ENCODE assay signal across 13 cellular contexts in genomic region chr1:147927689-147928088, GRCh38. TPM values are rescaled to one million over a fixed set of nuclear protein-coding genes. Genes with fewer than 3 reads are reported as not detected.
DNase-seq lines count a peak whose midpoint lies in the region; ATAC-seq, FAIRE-seq and TF ChIP-seq lines count a peak whose summit lies in the region.
"Not testable (repeated sequence)": the region's sequence is repeated elsewhere in the genome, so short reads cannot be mapped to it uniquely, and the experiment has no call there.
"Had no signal": no experiment of that assay in that cellular context is flagged by ENCODE, and none has a peak within 500 bp of the region (broad histone marks: within the 10 kb centered on the region; RNA-seq: fewer than 3 reads in every experiment).

No MANE protein-coding gene starts in this region.

- not testable (repeated sequence) for H3K27me3 ChIP-seq in K562 (ENCODE audit: control insufficient read depth in 2 of 2, insufficient read depth in 2 of 2, low read length in 2 of 2); keratinocyte (ENCODE audit: control insufficient read depth, extremely low read depth, insufficient read depth, low read length)

- not testable (repeated sequence) for DNase-seq in HTR-8/SVneo (ENCODE audit: insufficient read length, low spot score); K562 (ENCODE audit: extremely low read depth in 1 of 4, low spot score in 3 of 4); keratinocyte (ENCODE audit: low read depth, low spot score)

- CTCF ChIA-PET in K562 (lab: Yijun Ruan, JAX; ENCODE audit: low intra/inter-chr PET ratio): not testable (repeated sequence)

- H3K9me3 ChIP-seq in K562 (replicated peaks; ENCODE audit: control insufficient read depth, insufficient read depth, low read depth, low read length); keratinocyte (ENCODE audit: control insufficient read depth, low read depth, low read length): not testable (repeated sequence)

- not testable (repeated sequence) for H3K27ac ChIP-seq in K562 (ENCODE audit: extremely low read depth, low read depth, low read length); keratinocyte (ENCODE audit: control insufficient read depth, insufficient read depth, low read length)

- intact Hi-C loops in K562 (cut with micrococcal nuclease): not testable (repeated sequence)

- H2AFZ ChIP-seq in K562 (ENCODE audit: low read depth, low read length); keratinocyte (ENCODE audit: control insufficient read depth, low read length): not testable (repeated sequence)

- peaks cover 21% of the 10 kb centered on the region for H3K4me1 Mint-ChIP-seq in stimulated activated memory B cell treated with anti-CD40 and anti-IgM and Interleukin-4, amounts not matched to agents 10 μg/mL and 1 μg/mL and 100 μg/mL, for 72 hours

- dilution Hi-C loops in keratinocyte (cut with MboI; ENCODE audit: extremely low pct_ligation_motif_present, low sequenced_read_pairs): not testable (repeated sequence)

- not testable (repeated sequence) for H3K4me3 ChIP-seq in K562; keratinocyte (ENCODE audit: control insufficient read depth in 2 of 3, extremely low read depth in 1 of 3, insufficient read depth in 2 of 3, low read depth in 1 of 3, low read length in 3 of 3)

- H3K27me3 Mint-ChIP-seq in stimulated activated memory B cell treated with anti-CD40 and anti-IgM and Interleukin-4, amounts not matched to agents 10 μg/mL and 1 μg/mL and 100 μg/mL, for 72 hours: not testable (repeated sequence)

- not testable (repeated sequence) for H3K36me3 Mint-ChIP-seq in stimulated activated memory B cell treated with anti-CD40 and anti-IgM and Interleukin-4, amounts not matched to agents 10 μg/mL and 1 μg/mL and 100 μg/mL, for 72 hours

- H3K36me3 ChIP-seq in K562 (ENCODE audit: control insufficient read depth, insufficient read depth, low read length); keratinocyte (ENCODE audit: control insufficient read depth in 2 of 2, extremely low read depth in 1 of 2, insufficient read depth in 2 of 2, low read length in 2 of 2): not testable (repeated sequence)

- not testable (repeated sequence) for H4K20me1 ChIP-seq in K562 (replicated peaks; ENCODE audit: control insufficient read depth, insufficient read depth, low read length); keratinocyte (ENCODE audit: control insufficient read depth, extremely low read depth, insufficient read depth, low read length)

- FAIRE-seq in HTR-8/SVneo (lab: Jason Lieb, UNC): peak; percentile 44
- FAIRE-seq in K562 (lab: Jason Lieb, UNC): peak; percentile 29
- peak; percentile 52 for FAIRE-seq in keratinocyte (lab: Jason Lieb, UNC)

- TSS peak; percentile 85 for BruUV-seq in K562 (replicated peaks; lab: Mats Ljungman, UMichigan)

- not testable (repeated sequence) for H3K4me1 ChIP-seq in K562 (replicated peaks in 1 of 2; ENCODE audit: control insufficient read depth in 2 of 2, insufficient read depth in 2 of 2, low read length in 2 of 2); keratinocyte (ENCODE audit: control insufficient read depth, extremely low read depth, insufficient read depth, low read length)

- H3K79me2 ChIP-seq in K562 (ENCODE audit: control insufficient read depth, insufficient read depth, low read length): peaks cover 31% of the 10 kb centered on the region
- H3K79me2 ChIP-seq in keratinocyte (ENCODE audit: control insufficient read depth, insufficient read depth, low read length): not testable (repeated sequence)

- H3K27ac Mint-ChIP-seq in stimulated activated memory B cell treated with anti-CD40 and anti-IgM and Interleukin-4, amounts not matched to agents 10 μg/mL and 1 μg/mL and 100 μg/mL, for 72 hours: peak overlapping the region; percentile 70

- not testable (repeated sequence) for TF ChIP-seq POLR2A in K562 (conservative IDR thresholded peaks at IDR 0.05)

- POLR2A ChIA-PET in K562 (lab: Yijun Ruan, JAX): not testable (repeated sequence)

- H3K9me3 Mint-ChIP-seq in stimulated activated memory B cell treated with anti-CD40 and anti-IgM and Interleukin-4, amounts not matched to agents 10 μg/mL and 1 μg/mL and 100 μg/mL, for 72 hours: not testable (repeated sequence)

- ATAC-seq in GM18867 (IDR thresholded peaks at IDR 0.05; ENCODE audit: unreplicated experiment): peak; percentile 0
- peak; percentile 4 for ATAC-seq in GM19395 (IDR thresholded peaks at IDR 0.05; ENCODE audit: unreplicated experiment)
- ATAC-seq in K562: peak; percentile 2; the same call in 1 of the 3 replicates
- not testable (repeated sequence) for ATAC-seq in stimulated activated memory B cell treated with anti-CD40 and anti-IgM and Interleukin-4, amounts not matched to agents 10 μg/mL and 1 μg/mL and 100 μg/mL, for 72 hours

- H3K9ac ChIP-seq in K562 (ENCODE audit: insufficient read depth in 1 of 2, low read depth in 2 of 2, low read length in 2 of 2); keratinocyte (ENCODE audit: control insufficient read depth, extremely low read depth, insufficient read depth, low read length): not testable (repeated sequence)

- WGBS in K562 (ENCODE audit: insufficient coverage, low coverage, missing lambda C conversion rate): 0% methylated on average over 4 of the region's 10 CpGs

- in situ Hi-C loops in K562 (cut with MboI): not testable (repeated sequence)

- H3K4me3 Mint-ChIP-seq in stimulated activated memory B cell treated with anti-CD40 and anti-IgM and Interleukin-4, amounts not matched to agents 10 μg/mL and 1 μg/mL and 100 μg/mL, for 72 hours: not testable (repeated sequence)

- not testable (repeated sequence) for TF ChIP-seq RAD21 in K562 (CRISPR knock-in tag; conservative IDR thresholded peaks at IDR 0.05 in 1 of 2, IDR thresholded peaks at IDR 0.05 in 1 of 2)

- not testable (repeated sequence) for H3K4me2 ChIP-seq in K562 (ENCODE audit: insufficient read depth, low read length); keratinocyte (ENCODE audit: control insufficient read depth, extremely low read depth, insufficient read depth, low read depth, low read length)

- not testable (repeated sequence) for TF ChIP-seq EP300 in K562 (IDR thresholded peaks at IDR 0.05; ENCODE audit: low read length)

- not testable (repeated sequence) for TF ChIP-seq CTCF in K562 (IDR thresholded peaks at IDR 0.05 in 2 of 3, conservative IDR thresholded peaks at IDR 0.05 in 1 of 3; ENCODE audit: insufficient read depth in 2 of 3, low read depth in 1 of 3, low read length in 3 of 3); keratinocyte (optimal IDR thresholded peaks at IDR 0.05 in 1 of 3, IDR thresholded peaks at IDR 0.05 in 1 of 3, conservative IDR thresholded peaks at IDR 0.05 in 1 of 3; ENCODE audit: extremely low read depth in 1 of 3, insufficient read depth in 2 of 3, low read length in 3 of 3)

- H3K9me1 ChIP-seq in K562 (ENCODE audit: control insufficient read depth, insufficient read depth, low read length); keratinocyte (ENCODE audit: control insufficient read depth, extremely low read depth, insufficient read depth, low read length): not testable (repeated sequence)

RNA-seq across cellular contexts. Expression of gene GPR89B, which starts 0.5 kb away (rescaled TPM):
- 134 and 179 TPM in 2 replicates for total RNA-seq in K562 (2011; cell fraction: chromatin; rRNA removed; ENCODE audit: low replicate concordance)
- total RNA-seq in K562 (2011; cell fraction: nucleolus; rRNA removed): 69.5 and 72.6 TPM in 2 replicates
- 96.9 and 131 TPM in 2 replicates for total RNA-seq in K562 (2011; cell fraction: nucleoplasm; rRNA removed)
- 16.5 and 17.1 TPM in 2 replicates for total RNA-seq in K562 (2014; rRNA removed)
- total RNA-seq in K562 (2014; rRNA removed; fragmentation: Illumina TruSeq; extraction: Trizol): 27.9 and 31.4 TPM in 2 replicates
- total RNA-seq in K562 (2015; rRNA removed; fragmentation: Illumina TruSeq; extraction: Trizol): 24.5 and 28.6 TPM in 2 replicates
- total RNA-seq in K562 (2021): 17.6 and 19.0 TPM in 2 replicates
- 37.4 and 39.3 TPM in 2 replicates for polyA plus RNA-seq in K562 (2011; rRNA removed)
- polyA plus RNA-seq in K562 (2011; cell fraction: cytosol; rRNA removed): 9.7 and 27.6 TPM in 2 replicates
- polyA plus RNA-seq in K562 (2011; cell fraction: nucleus; rRNA removed): 82.5 and 118 TPM in 2 replicates
- polyA plus RNA-seq in K562 (2012): 9.8 and 9.9 TPM in 2 replicates
- 16.7 and 19.6 TPM in 2 replicates for polyA plus RNA-seq in K562 (2014; fragmentation: Illumina TruSeq; extraction: Trizol)
- polyA plus RNA-seq in K562 (2014; fragmentation: Nextera tagmentation; extraction: Ambion mirVana): 10 to 100 TPM in 1 of 2 experiments, 1 to 10 TPM in 1; 9.3 to 12.2 TPM
- 24.1 and 30.3 TPM in 2 replicates for polyA plus RNA-seq in K562 (2014; rRNA removed)
- polyA minus RNA-seq in K562 (2011; rRNA and poly(A)+ RNA removed): 103 and 129 TPM in 2 replicates
- polyA minus RNA-seq in K562 (2011; cell fraction: cytosol; rRNA and poly(A)+ RNA removed): 9.9 and 13.7 TPM in 2 replicates
- polyA minus RNA-seq in K562 (2011; cell fraction: nucleus; rRNA and poly(A)+ RNA removed): 73.6 and 141 TPM in 2 replicates
- 13.0 to 34.0 TPM (median 26.7 TPM) in 3 replicates for polyA plus RNA-seq in keratinocyte
- polyA plus RNA-seq in keratinocyte (2011; ENCODE audit: low read depth): 6.5 TPM
- 6.6 and 13.0 TPM in 2 replicates for polyA plus RNA-seq in keratinocyte (2011; cell fraction: cytosol; rRNA removed)
- polyA plus RNA-seq in keratinocyte (2011; cell fraction: nucleus; rRNA removed): 28.1 and 36.5 TPM in 2 replicates
- 9.4 and 11.0 TPM in 2 replicates for polyA plus RNA-seq in keratinocyte (2012; ENCODE audit: low replicate concordance)
- 14.3 to 54.4 TPM (median 33.5 TPM) in 3 replicates for polyA minus RNA-seq in keratinocyte
- polyA minus RNA-seq in keratinocyte (2011; cell fraction: cytosol; rRNA and poly(A)+ RNA removed): 11.5 TPM
- 17.0 and 49.3 TPM in 2 replicates for polyA minus RNA-seq in keratinocyte (2011; cell fraction: nucleus; rRNA and poly(A)+ RNA removed)

RNA-seq across cellular contexts. Expression of gene GJA8, which starts 25.1 kb away (rescaled TPM):
- total RNA-seq in K562 (2011; cell fraction: chromatin; rRNA removed; ENCODE audit: low replicate concordance): not detected in 2 replicates
- total RNA-seq in K562 (2011; cell fraction: nucleolus; rRNA removed): not detected in 2 replicates
- not detected in 2 replicates for total RNA-seq in K562 (2011; cell fraction: nucleoplasm; rRNA removed)
- total RNA-seq in K562 (2014; rRNA removed): not detected in 2 replicates
- total RNA-seq in K562 (2014; rRNA removed; fragmentation: Illumina TruSeq; extraction: Trizol): not detected in 2 replicates
- total RNA-seq in K562 (2015; rRNA removed; fragmentation: Illumina TruSeq; extraction: Trizol): not detected in 2 replicates
- not detected in 2 replicates for total RNA-seq in K562 (2021)
- not detected in 2 replicates for polyA plus RNA-seq in K562 (2011; rRNA removed)
- not detected in 2 replicates for polyA plus RNA-seq in K562 (2011; cell fraction: cytosol; rRNA removed)
- not detected in 2 replicates for polyA plus RNA-seq in K562 (2011; cell fraction: nucleus; rRNA removed)
- not detected in 2 replicates for polyA plus RNA-seq in K562 (2012)
- polyA plus RNA-seq in K562 (2014; fragmentation: Illumina TruSeq; extraction: Trizol): not detected in 2 replicates
- not detected for polyA plus RNA-seq in K562 (2014; fragmentation: Nextera tagmentation; extraction: Ambion mirVana)
- polyA plus RNA-seq in K562 (2014; rRNA removed): not detected in 2 replicates
- polyA minus RNA-seq in K562 (2011; rRNA and poly(A)+ RNA removed): not detected in 2 replicates
- polyA minus RNA-seq in K562 (2011; cell fraction: cytosol; rRNA and poly(A)+ RNA removed): not detected in 2 replicates
- not detected in 2 replicates for polyA minus RNA-seq in K562 (2011; cell fraction: nucleus; rRNA and poly(A)+ RNA removed)
- not detected in 3 replicates for polyA plus RNA-seq in keratinocyte
- not detected for polyA plus RNA-seq in keratinocyte (2011; ENCODE audit: low read depth)
- polyA plus RNA-seq in keratinocyte (2011; cell fraction: cytosol; rRNA removed): not detected in 2 replicates
- not detected in 2 replicates for polyA plus RNA-seq in keratinocyte (2011; cell fraction: nucleus; rRNA removed)
- not detected in 2 replicates for polyA plus RNA-seq in keratinocyte (2012; ENCODE audit: low replicate concordance)
- polyA minus RNA-seq in keratinocyte: not detected in 3 replicates
- not detected for polyA minus RNA-seq in keratinocyte (2011; cell fraction: cytosol; rRNA and poly(A)+ RNA removed)
- polyA minus RNA-seq in keratinocyte (2011; cell fraction: nucleus; rRNA and poly(A)+ RNA removed): not detected in 2 replicates
- total RNA-seq: CD4-positive, CD25-positive, alpha-beta regulatory T cell; CD8-positive, alpha-beta memory T cell; Daoy; GM23248; H4; HT1080; IMR-90 had no signal
- polyA plus RNA-seq: CD4-positive, CD25-positive, alpha-beta regulatory T cell; CD8-positive, alpha-beta memory T cell; GM23248; IMR-90 had no signal
